Comparison of ENCODE assay signal across 1 cellular context in genomic region chr4:18566970-18567799, GRCh38.
A peak's percentile ranks its signal among the peaks of the same experiment; 100 is the strongest.
TF ChIP-seq lines count a peak whose summit lies in the region.

No MANE protein-coding gene starts in this region.

TF ChIP-seq in HepG2, 621 proteins besides CTCF, POLR2A, EP300 and RAD21 (continued from another document):
- TF ChIP-seq DMTF1 (CRISPR knock-in tag; IDR thresholded peaks at IDR 0.05) (no peak), GATAD2A (CRISPR knock-in tag; IDR thresholded peaks at IDR 0.05) (peak; percentile 93), FOXJ3 (CRISPR knock-in tag; IDR thresholded peaks at IDR 0.05; ENCODE audit: borderline replicate concordance) (peak; percentile 93), RELA (CRISPR knock-in tag; IDR thresholded peaks at IDR 0.05) (no peak)
